20 cellular contexts compared by ENCODE assay signal in genomic region chr2:71789556-71790219, GRCh38.
DNase-seq lines count a peak whose midpoint lies in the region; ATAC-seq, FAIRE-seq and TF ChIP-seq lines count a peak whose summit lies in the region.
"Had no signal": no experiment of that assay in that cellular context is flagged by ENCODE, and none has a peak within 500 bp of the region (broad histone marks: within the 10 kb centered on the region; RNA-seq: fewer than 3 reads in every experiment).

No MANE protein-coding gene starts in this region.

- TF ChIP-seq CTCF in SK-N-SH (IDR thresholded peaks at IDR 0.05) (peak; percentile 36), suprapubic skin (IDR thresholded peaks at IDR 0.05) (no peak)

- H4K20me1 ChIP-seq in SK-N-SH (ENCODE audit: insufficient read depth), result no peaks in the 10 kb centered on the region

- TF ChIP-seq EP300 in SK-N-SH (IDR thresholded peaks at IDR 0.05; ENCODE audit: borderline replicate concordance in 1 of 2, low read depth in 1 of 2, low read length in 1 of 2) (no peak), suprapubic skin (IDR thresholded peaks at IDR 0.05) (no peak)

- ATAC-seq in SK-N-SH treated with all-trans-retinoic acid at 6 μM for 48 hours (no peak), HG03039 (IDR thresholded peaks at IDR 0.05; ENCODE audit: unreplicated experiment) (no peak), HG03159 (IDR thresholded peaks at IDR 0.05; ENCODE audit: unreplicated experiment) (no peak)
- ATAC-seq: right cardiac atrium had no signal

- POLR2A ChIA-PET in SK-N-SH (lab: Yijun Ruan, JAX), result no interaction called here

- no peaks in the 10 kb centered on the region for H3F3A ChIP-seq in SK-N-SH (replicated peaks; ENCODE audit: insufficient read depth)

- H3K4me2 ChIP-seq in SK-N-SH, result no peak overlapping the region

- H3K27ac ChIP-seq in SK-N-SH (ENCODE audit: low read depth in 2 of 2, low read length in 1 of 2) (no peak overlapping the region), suprapubic skin (no peak overlapping the region)
- H3K27ac ChIP-seq: coronary artery, esophagus squamous epithelium, upper lobe of left lung had no signal

- H3K79me2 ChIP-seq in SK-N-SH (ENCODE audit: insufficient read depth), result no peaks in the 10 kb centered on the region

- H3K4me1 ChIP-seq in SK-N-SH (ENCODE audit: control insufficient read depth in 1 of 2, insufficient read depth in 2 of 2, low read depth in 1 of 2, low read length in 1 of 2), result peaks cover 0 to 6% of the 10 kb centered on the region in 2 experiments; a peak in 1 of 4 replicates
- peaks cover 10% of the 10 kb centered on the region for H3K4me1 ChIP-seq in suprapubic skin
- H3K4me1 ChIP-seq: upper lobe of left lung had no signal

- WGBS in SK-N-SH (ENCODE audit: low lambda C conversion rate), result 87% methylated on average over 14 of the region's 14 CpGs
- WGBS in suprapubic skin, result 86% methylated on average over 14 of the region's 14 CpGs

- no peak overlapping the region for H2AFZ ChIP-seq in SK-N-SH (ENCODE audit: low read depth)

- TF ChIP-seq POLR2A in suprapubic skin (IDR thresholded peaks at IDR 0.05), result no peak

- H3K36me3 ChIP-seq in SK-N-SH (replicated peaks in 1 of 2; ENCODE audit: control insufficient read depth in 1 of 2, insufficient read depth in 2 of 2, low read length in 1 of 2) (no peaks in the 10 kb centered on the region), suprapubic skin (no peaks in the 10 kb centered on the region)
- H3K36me3 ChIP-seq: esophagus squamous epithelium, upper lobe of left lung had no signal

- H3K9ac ChIP-seq in SK-N-SH, result no peak overlapping the region

- TF ChIP-seq RAD21 in SK-N-SH (IDR thresholded peaks at IDR 0.05; ENCODE audit: low read length), result no peak

- no peak overlapping the region for H3K4me3 ChIP-seq in SK-N-SH (ENCODE audit: low read depth in 2 of 2, low read length in 1 of 2)
- no peak overlapping the region for H3K4me3 ChIP-seq in suprapubic skin
- H3K4me3 ChIP-seq: coronary artery, esophagus squamous epithelium, upper lobe of left lung had no signal

- H3K9me3 ChIP-seq in SK-N-SH (no peaks in the 10 kb centered on the region), suprapubic skin (no peaks in the 10 kb centered on the region)
- H3K9me3 ChIP-seq: esophagus squamous epithelium, upper lobe of left lung had no signal

- H3K27me3 ChIP-seq in SK-N-SH (ENCODE audit: insufficient read depth), result no peaks in the 10 kb centered on the region
- H3K27me3 ChIP-seq in suprapubic skin, result peaks cover 2% of the 10 kb centered on the region
- H3K27me3 ChIP-seq: esophagus squamous epithelium, upper lobe of left lung had no signal

- CTCF ChIA-PET in SK-N-SH (lab: Yijun Ruan, JAX), result interaction anchor here (0.7 to 2.6 kb wide), 3 partner anchors 10 to 360 kb away, joined by 3 to 11 read pairs (median 4); no protein-coding TSS in a partner anchor

- H3K9me2 ChIP-seq in SK-N-SH, result no peaks in the 10 kb centered on the region

- DNase-seq in SK-N-SH (no peak), M059J (ENCODE audit: low read depth) (peak; percentile 57), fibroblast of gingiva (ENCODE audit: low read depth) (peak; percentile 32), suprapubic skin (ENCODE audit: low spot score in 2 of 2) (peak; percentile 25 to 41), frontal cortex (ENCODE audit: low spot score in 2 of 2) (no peak)
- DNase-seq: ACHN; activated CD4-positive, alpha-beta T cell treated with anti-CD3 and anti-CD28 coated beads, Interleukin-2, amount 50 U/mL, for 1 hour; amygdala; esophagus squamous epithelium; KG1; naive B cell; NCI-H146; NCI-H526; RPMI8226 had no signal

- no peak for FAIRE-seq in frontal cortex (lab: Jason Lieb, UNC)

TF ChIP-seq in SK-N-SH, 30 proteins besides CTCF, POLR2A, EP300 and RAD21:
- no peak for TF ChIP-seq RXRA (IDR thresholded peaks at IDR 0.05; ENCODE audit: borderline replicate concordance, low read depth)

TF ChIP-seq in SK-N-SH treated with all-trans-retinoic acid at 6 μM for 48 hours, 23 proteins besides CTCF, POLR2A, EP300 and RAD21:
- TF ChIP-seq ZNF8 (CRISPR knock-in tag; IDR thresholded peaks at IDR 0.05) (no peak), GLIS3 (CRISPR knock-in tag; IDR thresholded peaks at IDR 0.05) (no peak), ZNF70 (CRISPR knock-in tag; IDR thresholded peaks at IDR 0.05) (no peak), ZFP30 (CRISPR knock-in tag; IDR thresholded peaks at IDR 0.05) (no peak), CSRNP3 (CRISPR knock-in tag; IDR thresholded peaks at IDR 0.05) (no peak), TOX (CRISPR knock-in tag; IDR thresholded peaks at IDR 0.05; ENCODE audit: borderline replicate concordance) (no peak), TCF4 (CRISPR knock-in tag; IDR thresholded peaks at IDR 0.05; ENCODE audit: borderline replicate concordance) (no peak), CREB5 (CRISPR knock-in tag; IDR thresholded peaks at IDR 0.05; ENCODE audit: low read depth) (no peak), TSHZ2 (CRISPR knock-in tag; IDR thresholded peaks at IDR 0.05) (no peak), ZNF565 (CRISPR knock-in tag; conservative IDR thresholded peaks at IDR 0.05; ENCODE audit: low read depth) (no peak)
- TF ChIP-seq, protein P1, sequence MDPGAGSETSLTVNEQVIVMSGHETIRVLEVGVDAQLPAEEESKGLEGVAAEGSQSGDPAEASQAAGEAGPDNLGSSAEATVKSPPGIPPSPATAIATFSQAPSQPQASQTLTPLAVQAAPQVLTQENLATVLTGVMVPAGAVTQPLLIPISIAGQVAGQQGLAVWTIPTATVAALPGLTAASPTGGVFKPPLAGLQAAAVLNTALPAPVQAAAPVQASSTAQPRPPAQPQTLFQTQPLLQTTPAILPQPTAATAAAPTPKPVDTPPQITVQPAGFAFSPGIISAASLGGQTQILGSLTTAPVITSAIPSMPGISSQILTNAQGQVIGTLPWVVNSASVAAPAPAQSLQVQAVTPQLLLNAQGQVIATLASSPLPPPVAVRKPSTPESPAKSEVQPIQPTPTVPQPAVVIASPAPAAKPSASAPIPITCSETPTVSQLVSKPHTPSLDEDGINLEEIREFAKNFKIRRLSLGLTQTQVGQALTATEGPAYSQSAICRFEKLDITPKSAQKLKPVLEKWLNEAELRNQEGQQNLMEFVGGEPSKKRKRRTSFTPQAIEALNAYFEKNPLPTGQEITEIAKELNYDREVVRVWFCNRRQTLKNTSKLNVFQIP (CRISPR knock-in tag; IDR thresholded peaks at IDR 0.05; ENCODE audit: borderline replicate concordance, low read depth), result no peak

Comparison
In these comparisons a context has a peak if more than half of its experiments do, and no peak if none do; other contexts are left out.
1. DNase-seq: peak in M059J (single experiment), fibroblast of gingiva (single experiment) and suprapubic skin (2 of 2); none in SK-N-SH (single experiment) and frontal cortex (0 of 2).